13 cellular contexts compared by ENCODE assay signal in the genomic region with DNA sequence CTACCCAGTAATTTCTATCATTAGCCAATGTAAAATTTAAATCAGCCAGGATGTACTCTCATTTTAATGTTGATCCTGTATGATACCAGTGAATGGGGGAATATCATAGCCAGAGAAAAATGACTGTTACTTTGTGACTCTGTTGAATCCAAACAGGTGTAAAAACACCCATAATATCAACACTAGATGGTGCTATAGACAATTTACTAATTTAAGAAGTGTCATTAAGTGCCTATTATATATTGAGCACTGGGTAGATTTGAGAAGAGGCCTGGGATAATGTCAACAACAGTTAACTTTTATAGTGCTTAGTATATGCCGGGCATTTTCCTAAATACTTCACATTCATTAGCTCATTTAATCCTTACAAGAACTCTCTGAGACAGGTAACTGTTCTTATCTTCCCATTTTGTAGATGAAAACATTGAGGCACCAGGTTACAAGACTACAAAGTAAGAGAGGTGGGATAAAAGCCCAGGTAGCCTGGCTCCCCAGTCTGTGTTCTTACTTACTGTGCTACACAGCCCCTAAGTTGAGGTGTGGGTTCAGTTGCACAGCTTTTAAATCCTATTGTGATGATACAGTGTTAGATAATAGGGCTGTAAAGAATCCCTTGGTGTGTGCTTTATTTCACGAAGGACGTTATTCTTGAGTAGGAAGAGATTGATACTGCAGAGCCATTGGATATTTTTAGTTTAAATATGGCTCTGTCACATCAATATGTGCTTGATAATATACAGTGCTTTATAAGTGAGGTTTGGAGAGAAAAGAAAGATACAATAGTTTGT.
DNase-seq lines count a peak whose midpoint lies in the region; ATAC-seq and TF ChIP-seq lines count a peak whose summit lies in the region.
"Had no signal": no experiment of that assay in that cellular context is flagged by ENCODE, and none has a peak within 500 bp of the region (broad histone marks: within the 10 kb centered on the region; RNA-seq: fewer than 3 reads in every experiment).

No MANE protein-coding gene starts in this region.

- ATAC-seq in omental fat pad (ENCODE audit: low FRiP score) = no peak
- ATAC-seq in stimulated activated effector memory CD8-positive, alpha-beta T cell treated with anti-CD3 and anti-CD28 coated beads, Interleukin-12 subunit alpha, Interleukin-12 subunit beta, amount 100 ng/mL, for 72 hours = no peak
- ATAC-seq in HG03280 (IDR thresholded peaks at IDR 0.05; ENCODE audit: unreplicated experiment) = no peak
- ATAC-seq: right cardiac atrium had no signal

- no peaks in the 10 kb centered on the region for H3K9me3 Mint-ChIP-seq in osteocyte (ENCODE audit: unreplicated experiment)
- H3K9me3 Mint-ChIP-seq in stimulated activated effector memory CD8-positive, alpha-beta T cell treated with anti-CD3 and anti-CD28 coated beads, Interleukin-12 subunit alpha, Interleukin-12 subunit beta, amount 100 ng/mL, for 72 hours = no peaks in the 10 kb centered on the region

- no peak overlapping the region for H3K4me3 Mint-ChIP-seq in osteocyte (ENCODE audit: unreplicated experiment)
- no peak overlapping the region for H3K4me3 Mint-ChIP-seq in stimulated activated effector memory CD8-positive, alpha-beta T cell treated with anti-CD3 and anti-CD28 coated beads, Interleukin-12 subunit alpha, Interleukin-12 subunit beta, amount 100 ng/mL, for 72 hours

- H3K27me3 Mint-ChIP-seq in osteocyte (ENCODE audit: unreplicated experiment) = peaks cover 20% of the 10 kb centered on the region

- peak; percentile 9 for TF ChIP-seq CTCF in cardiac fibroblast (IDR thresholded peaks at IDR 0.05; ENCODE audit: low read depth, low read length)
- TF ChIP-seq CTCF in osteocyte (IDR thresholded peaks at IDR 0.05) = peak; percentile 39
- TF ChIP-seq CTCF in omental fat pad (IDR thresholded peaks at IDR 0.05) = no peak

- H3K36me3 Mint-ChIP-seq in osteocyte (ENCODE audit: unreplicated experiment) = no peaks in the 10 kb centered on the region
- no peaks in the 10 kb centered on the region for H3K36me3 Mint-ChIP-seq in stimulated activated effector memory CD8-positive, alpha-beta T cell treated with anti-CD3 and anti-CD28 coated beads, Interleukin-12 subunit alpha, Interleukin-12 subunit beta, amount 100 ng/mL, for 72 hours

- no peak overlapping the region for H3K4me3 ChIP-seq in cardiac fibroblast (replicated peaks in 1 of 2; ENCODE audit: low read depth in 2 of 2, low read length in 2 of 2)
- H3K4me3 ChIP-seq: testis had no signal

- H3K27ac Mint-ChIP-seq in osteocyte (ENCODE audit: unreplicated experiment) = no peak overlapping the region
- H3K27ac Mint-ChIP-seq in stimulated activated effector memory CD8-positive, alpha-beta T cell treated with anti-CD3 and anti-CD28 coated beads, Interleukin-12 subunit alpha, Interleukin-12 subunit beta, amount 100 ng/mL, for 72 hours = no peak overlapping the region

- DNase-seq in NCI-H1105 treated with DMSO at 0.1 percent for 48 hours (lab: John Stamatoyannopoulos, UW) (peak; percentile 4), NCI-H1105 (lab: John Stamatoyannopoulos, UW) (no peak), HT-29 (ENCODE audit: low spot score) (peak; percentile 5), cardiac fibroblast (ENCODE audit: low read depth in 2 of 2) (peak in 1 of 2 donors; percentile 5), osteocyte (ENCODE audit: extremely low spot score, unreplicated experiment) (no peak), omental fat pad (ENCODE audit: low spot score) (no peak)
- DNase-seq in stimulated activated effector memory CD8-positive, alpha-beta T cell treated with anti-CD3 and anti-CD28 coated beads, Interleukin-12 subunit alpha, Interleukin-12 subunit beta, amount 100 ng/mL, for 72 hours (ENCODE audit: low spot score in 2 of 2) = no peak
- DNase-seq: DMS79; effector CD8-positive, alpha-beta T cell; hypothalamus; right cardiac atrium; testis had no signal

- no peaks in the 10 kb centered on the region for H3K4me1 Mint-ChIP-seq in osteocyte (ENCODE audit: unreplicated experiment)
- H3K4me1 Mint-ChIP-seq in stimulated activated effector memory CD8-positive, alpha-beta T cell treated with anti-CD3 and anti-CD28 coated beads, Interleukin-12 subunit alpha, Interleukin-12 subunit beta, amount 100 ng/mL, for 72 hours = no peaks in the 10 kb centered on the region

Comparison
In these comparisons a context has a peak if more than half of its experiments do, and no peak if none do; other contexts are left out.
1. DNase-seq: peak in NCI-H1105 treated with DMSO at 0.1 percent for 48 hours (single experiment) and HT-29 (single experiment); none in NCI-H1105 (single experiment), osteocyte (single experiment), omental fat pad (single experiment) and stimulated activated effector memory CD8-positive, alpha-beta T cell treated with anti-CD3 and anti-CD28 coated beads, Interleukin-12 subunit alpha, Interleukin-12 subunit beta, amount 100 ng/mL, for 72 hours (0 of 2).
2. CTCF ChIP-seq: peak in cardiac fibroblast (single experiment) and osteocyte (single experiment); none in omental fat pad (0 of 3).